Comparison of ENCODE assay signal across 1 cellular context in the genomic region with DNA sequence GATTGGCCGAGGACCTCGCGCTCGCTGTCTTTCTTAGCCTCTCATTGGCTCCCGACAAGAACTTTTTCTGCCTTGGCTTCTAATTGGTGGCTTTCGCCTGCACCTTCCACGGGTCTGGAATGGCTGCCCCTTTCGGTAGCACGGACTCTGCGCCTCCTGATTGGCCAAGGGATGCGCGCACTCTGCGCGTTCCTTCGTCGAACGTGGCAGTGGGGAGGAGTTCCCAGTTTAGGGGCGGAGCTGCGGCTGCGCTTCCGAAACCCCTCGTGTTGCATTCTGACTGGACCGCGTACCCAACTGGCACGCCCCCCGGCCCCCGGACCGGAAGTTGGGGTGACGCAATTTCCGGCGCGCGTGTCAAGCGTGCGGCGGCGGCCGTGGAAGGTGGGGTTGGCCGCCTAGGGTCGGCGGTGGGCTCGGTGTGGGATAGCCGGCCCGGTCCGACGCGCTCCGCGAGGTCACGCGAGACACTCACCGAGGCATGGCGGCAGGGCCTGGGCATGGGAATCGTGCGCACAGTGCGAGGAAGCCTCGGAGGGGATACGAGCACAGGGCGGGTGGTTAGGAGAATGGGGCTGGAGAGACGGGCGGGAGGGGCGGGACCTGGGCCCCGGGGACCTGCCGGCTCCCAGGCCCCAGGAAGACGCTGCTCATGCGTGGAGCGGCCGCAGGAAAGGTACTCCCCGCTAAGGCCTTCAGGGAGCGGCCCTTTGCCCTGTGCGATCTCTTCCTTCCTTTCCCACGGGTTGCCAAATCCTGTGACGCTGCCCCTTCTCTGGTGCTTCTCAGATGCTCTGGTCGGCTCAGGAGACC.
TF ChIP-seq lines count a peak whose summit lies in the region.

No MANE protein-coding gene starts in this region.

TF ChIP-seq in HepG2, 621 proteins besides CTCF, POLR2A, EP300 and RAD21 (continued from another document):
- TF ChIP-seq, protein P1, sequence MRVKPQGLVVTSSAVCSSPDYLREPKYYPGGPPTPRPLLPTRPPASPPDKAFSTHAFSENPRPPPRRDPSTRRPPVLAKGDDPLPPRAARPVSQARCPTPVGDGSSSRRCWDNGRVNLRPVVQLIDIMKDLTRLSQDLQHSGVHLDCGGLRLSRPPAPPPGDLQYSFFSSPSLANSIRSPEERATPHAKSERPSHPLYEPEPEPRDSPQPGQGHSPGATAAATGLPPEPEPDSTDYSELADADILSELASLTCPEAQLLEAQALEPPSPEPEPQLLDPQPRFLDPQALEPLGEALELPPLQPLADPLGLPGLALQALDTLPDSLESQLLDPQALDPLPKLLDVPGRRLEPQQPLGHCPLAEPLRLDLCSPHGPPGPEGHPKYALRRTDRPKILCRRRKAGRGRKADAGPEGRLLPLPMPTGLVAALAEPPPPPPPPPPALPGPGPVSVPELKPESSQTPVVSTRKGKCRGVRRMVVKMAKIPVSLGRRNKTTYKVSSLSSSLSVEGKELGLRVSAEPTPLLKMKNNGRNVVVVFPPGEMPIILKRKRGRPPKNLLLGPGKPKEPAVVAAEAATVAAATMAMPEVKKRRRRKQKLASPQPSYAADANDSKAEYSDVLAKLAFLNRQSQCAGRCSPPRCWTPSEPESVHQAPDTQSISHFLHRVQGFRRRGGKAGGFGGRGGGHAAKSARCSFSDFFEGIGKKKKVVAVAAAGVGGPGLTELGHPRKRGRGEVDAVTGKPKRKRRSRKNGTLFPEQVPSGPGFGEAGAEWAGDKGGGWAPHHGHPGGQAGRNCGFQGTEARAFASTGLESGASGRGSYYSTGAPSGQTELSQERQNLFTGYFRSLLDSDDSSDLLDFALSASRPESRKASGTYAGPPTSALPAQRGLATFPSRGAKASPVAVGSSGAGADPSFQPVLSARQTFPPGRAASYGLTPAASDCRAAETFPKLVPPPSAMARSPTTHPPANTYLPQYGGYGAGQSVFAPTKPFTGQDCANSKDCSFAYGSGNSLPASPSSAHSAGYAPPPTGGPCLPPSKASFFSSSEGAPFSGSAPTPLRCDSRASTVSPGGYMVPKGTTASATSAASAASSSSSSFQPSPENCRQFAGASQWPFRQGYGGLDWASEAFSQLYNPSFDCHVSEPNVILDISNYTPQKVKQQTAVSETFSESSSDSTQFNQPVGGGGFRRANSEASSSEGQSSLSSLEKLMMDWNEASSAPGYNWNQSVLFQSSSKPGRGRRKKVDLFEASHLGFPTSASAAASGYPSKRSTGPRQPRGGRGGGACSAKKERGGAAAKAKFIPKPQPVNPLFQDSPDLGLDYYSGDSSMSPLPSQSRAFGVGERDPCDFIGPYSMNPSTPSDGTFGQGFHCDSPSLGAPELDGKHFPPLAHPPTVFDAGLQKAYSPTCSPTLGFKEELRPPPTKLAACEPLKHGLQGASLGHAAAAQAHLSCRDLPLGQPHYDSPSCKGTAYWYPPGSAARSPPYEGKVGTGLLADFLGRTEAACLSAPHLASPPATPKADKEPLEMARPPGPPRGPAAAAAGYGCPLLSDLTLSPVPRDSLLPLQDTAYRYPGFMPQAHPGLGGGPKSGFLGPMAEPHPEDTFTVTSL (CRISPR knock-in tag; IDR thresholded peaks at IDR 0.05; ENCODE audit: borderline replicate concordance), result no peak; the same call in 1 of the 2 replicates
- TF ChIP-seq CBX5 (CRISPR knock-in tag; IDR thresholded peaks at IDR 0.05; ENCODE audit: borderline replicate concordance) (peak; percentile 86; the same call in 1 of the 2 replicates), RARA (CRISPR knock-in tag; IDR thresholded peaks at IDR 0.05) (peak; percentile 61; the same call in 1 of the 2 replicates), THAP8 (CRISPR knock-in tag; IDR thresholded peaks at IDR 0.05; ENCODE audit: borderline replicate concordance) (no peak), SSRP1 (CRISPR knock-in tag; IDR thresholded peaks at IDR 0.05) (no peak), WIZ (CRISPR knock-in tag; IDR thresholded peaks at IDR 0.05) (peak; percentile 83), ZNF550 (CRISPR knock-in tag; IDR thresholded peaks at IDR 0.05; ENCODE audit: borderline replicate concordance) (no peak), RORA (CRISPR knock-in tag; IDR thresholded peaks at IDR 0.05) (no peak), SNRNP70 (IDR thresholded peaks at IDR 0.05; ENCODE audit: low read depth, low read length) (no peak), ARNT (IDR thresholded peaks at IDR 0.05) (no peak), ZSCAN22 (CRISPR knock-in tag; IDR thresholded peaks at IDR 0.05) (no peak), MTF1 (CRISPR knock-in tag; IDR thresholded peaks at IDR 0.05) (no peak), ESRRA (CRISPR knock-in tag; IDR thresholded peaks at IDR 0.05; ENCODE audit: low read depth) (peak; percentile 67; the same call in 1 of the 2 replicates), ZNF781 (CRISPR knock-in tag; IDR thresholded peaks at IDR 0.05; ENCODE audit: borderline replicate concordance, not compliant biosample characterization) (peak; percentile 12), MAFF (IDR thresholded peaks at IDR 0.05; ENCODE audit: low read depth, low read length) (no peak), NFIB (CRISPR knock-in tag; IDR thresholded peaks at IDR 0.05; ENCODE audit: borderline replicate concordance) (no peak)
- TF ChIP-seq, protein P2, sequence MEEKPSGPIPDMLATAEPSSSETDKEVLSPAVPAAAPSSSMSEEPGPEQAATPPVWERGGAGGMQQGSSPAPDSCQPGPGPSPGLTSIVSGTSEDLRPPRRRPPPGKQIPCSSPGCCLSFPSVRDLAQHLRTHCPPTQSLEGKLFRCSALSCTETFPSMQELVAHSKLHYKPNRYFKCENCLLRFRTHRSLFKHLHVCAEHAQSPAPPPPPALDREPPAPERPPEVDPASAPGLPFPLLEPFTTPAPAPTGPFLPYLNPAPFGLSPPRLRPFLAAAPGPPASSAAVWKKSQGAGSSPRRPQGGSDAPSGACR (CRISPR knock-in tag; IDR thresholded peaks at IDR 0.05), result no peak; the same call in 1 of the 2 replicates
- TF ChIP-seq, protein P3, sequence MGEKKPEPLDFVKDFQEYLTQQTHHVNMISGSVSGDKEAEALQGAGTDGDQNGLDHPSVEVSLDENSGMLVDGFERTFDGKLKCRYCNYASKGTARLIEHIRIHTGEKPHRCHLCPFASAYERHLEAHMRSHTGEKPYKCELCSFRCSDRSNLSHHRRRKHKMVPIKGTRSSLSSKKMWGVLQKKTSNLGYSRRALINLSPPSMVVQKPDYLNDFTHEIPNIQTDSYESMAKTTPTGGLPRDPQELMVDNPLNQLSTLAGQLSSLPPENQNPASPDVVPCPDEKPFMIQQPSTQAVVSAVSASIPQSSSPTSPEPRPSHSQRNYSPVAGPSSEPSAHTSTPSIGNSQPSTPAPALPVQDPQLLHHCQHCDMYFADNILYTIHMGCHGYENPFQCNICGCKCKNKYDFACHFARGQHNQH (CRISPR knock-in tag; IDR thresholded peaks at IDR 0.05), result peak; percentile 89
- TF ChIP-seq, protein P4, sequence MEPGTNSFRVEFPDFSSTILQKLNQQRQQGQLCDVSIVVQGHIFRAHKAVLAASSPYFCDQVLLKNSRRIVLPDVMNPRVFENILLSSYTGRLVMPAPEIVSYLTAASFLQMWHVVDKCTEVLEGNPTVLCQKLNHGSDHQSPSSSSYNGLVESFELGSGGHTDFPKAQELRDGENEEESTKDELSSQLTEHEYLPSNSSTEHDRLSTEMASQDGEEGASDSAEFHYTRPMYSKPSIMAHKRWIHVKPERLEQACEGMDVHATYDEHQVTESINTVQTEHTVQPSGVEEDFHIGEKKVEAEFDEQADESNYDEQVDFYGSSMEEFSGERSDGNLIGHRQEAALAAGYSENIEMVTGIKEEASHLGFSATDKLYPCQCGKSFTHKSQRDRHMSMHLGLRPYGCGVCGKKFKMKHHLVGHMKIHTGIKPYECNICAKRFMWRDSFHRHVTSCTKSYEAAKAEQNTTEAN (CRISPR knock-in tag; conservative IDR thresholded peaks at IDR 0.05), result peak; percentile 75; the same call in 1 of the 2 replicates
- TF ChIP-seq, protein P5, sequence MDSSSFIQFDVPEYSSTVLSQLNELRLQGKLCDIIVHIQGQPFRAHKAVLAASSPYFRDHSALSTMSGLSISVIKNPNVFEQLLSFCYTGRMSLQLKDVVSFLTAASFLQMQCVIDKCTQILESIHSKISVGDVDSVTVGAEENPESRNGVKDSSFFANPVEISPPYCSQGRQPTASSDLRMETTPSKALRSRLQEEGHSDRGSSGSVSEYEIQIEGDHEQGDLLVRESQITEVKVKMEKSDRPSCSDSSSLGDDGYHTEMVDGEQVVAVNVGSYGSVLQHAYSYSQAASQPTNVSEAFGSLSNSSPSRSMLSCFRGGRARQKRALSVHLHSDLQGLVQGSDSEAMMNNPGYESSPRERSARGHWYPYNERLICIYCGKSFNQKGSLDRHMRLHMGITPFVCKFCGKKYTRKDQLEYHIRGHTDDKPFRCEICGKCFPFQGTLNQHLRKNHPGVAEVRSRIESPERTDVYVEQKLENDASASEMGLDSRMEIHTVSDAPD (CRISPR knock-in tag; IDR thresholded peaks at IDR 0.05), result peak; percentile 55
